Comparison of ENCODE assay signal across 16 cellular contexts in genomic region chr2:126663184-126663963, GRCh38. TPM values are rescaled to one million over a fixed set of nuclear protein-coding genes. Genes with fewer than 3 reads are reported as not detected.
DNase-seq lines count a peak whose midpoint lies in the region; ATAC-seq and TF ChIP-seq lines count a peak whose summit lies in the region.
"Had no signal": no experiment of that assay in that cellular context is flagged by ENCODE, and none has a peak within 500 bp of the region (broad histone marks: within the 10 kb centered on the region; RNA-seq: fewer than 3 reads in every experiment).

No MANE protein-coding gene starts in this region.

- H3K9me3 ChIP-seq in DOHH2 (ENCODE audit: control insufficient read depth, insufficient read depth, low read length) (no peaks in the 10 kb centered on the region), MM.1S (replicated peaks; ENCODE audit: insufficient read depth, low read length) (no peaks in the 10 kb centered on the region), psoas muscle (no peaks in the 10 kb centered on the region), suprapubic skin (no peaks in the 10 kb centered on the region)

- peaks cover 2% of the 10 kb centered on the region for H3K27me3 Mint-ChIP-seq in brain

- H3K36me3 ChIP-seq in DOHH2 (ENCODE audit: control insufficient read depth, low read length), result peaks cover 57% of the 10 kb centered on the region
- no peaks in the 10 kb centered on the region for H3K36me3 ChIP-seq in MM.1S (replicated peaks; ENCODE audit: insufficient read depth, low read length)
- no peaks in the 10 kb centered on the region for H3K36me3 ChIP-seq in psoas muscle (ENCODE audit: insufficient read depth in 1 of 2, low read depth in 1 of 2)
- no peaks in the 10 kb centered on the region for H3K36me3 ChIP-seq in suprapubic skin

- peak overlapping the region; percentile 67 for H3K4me3 ChIP-seq in DOHH2 (ENCODE audit: low read length)
- peak overlapping the region; percentile 15 for H3K4me3 ChIP-seq in MM.1S (ENCODE audit: low read length)
- H3K4me3 ChIP-seq in psoas muscle, result no peak overlapping the region
- H3K4me3 ChIP-seq in suprapubic skin, result no peak overlapping the region
- H3K4me3 ChIP-seq: GM23248, hepatocyte had no signal

- H3K4me1 ChIP-seq in DOHH2 (ENCODE audit: control insufficient read depth, low read length) (peaks cover 81% of the 10 kb centered on the region), MM.1S (ENCODE audit: low read length) (peaks cover 58% of the 10 kb centered on the region), psoas muscle (peaks cover 68% of the 10 kb centered on the region), suprapubic skin (peaks cover 46% of the 10 kb centered on the region)

- peaks cover 70% of the 10 kb centered on the region for H3K4me1 Mint-ChIP-seq in brain

- H3K79me2 ChIP-seq in DOHH2 (ENCODE audit: control insufficient read depth, low read length), result peaks cover 100% of the 10 kb centered on the region
- H3K79me2 ChIP-seq in MM.1S (ENCODE audit: low read length), result peaks cover 94% of the 10 kb centered on the region

- no peaks in the 10 kb centered on the region for H3K36me3 Mint-ChIP-seq in brain

- peaks cover 0 to 3% (median 0%) of the 10 kb centered on the region in 5 experiments for H3K9me3 Mint-ChIP-seq in brain

- peaks cover 4% of the 10 kb centered on the region; the same call in 1 of the 2 replicates for H4K20me1 ChIP-seq in DOHH2 (ENCODE audit: control insufficient read depth, insufficient read depth, low read depth, low read length)
- no peaks in the 10 kb centered on the region for H4K20me1 ChIP-seq in MM.1S (ENCODE audit: insufficient read depth, low read length)

- H3K4me2 ChIP-seq in DOHH2 (ENCODE audit: low read length) (peak overlapping the region; percentile 79), MM.1S (ENCODE audit: low read depth, low read length) (peak overlapping the region; percentile 72)
- H3K4me2 ChIP-seq: hepatocyte had no signal

- peak overlapping the region; percentile 62 for H3K9ac ChIP-seq in MM.1S (ENCODE audit: low read length)
- H3K9ac ChIP-seq: GM23248, parathyroid adenoma had no signal

- TF ChIP-seq CTCF in DOHH2 (IDR thresholded peaks at IDR 0.05; ENCODE audit: low read depth, low read length, poor library complexity, severe bottlenecking) (no peak), MM.1S (IDR thresholded peaks at IDR 0.05; ENCODE audit: low read length) (no peak), brain (conservative IDR thresholded peaks at IDR 0.05) (no peak), psoas muscle (IDR thresholded peaks at IDR 0.05) (no peak), suprapubic skin (IDR thresholded peaks at IDR 0.05) (no peak)

- TF ChIP-seq POLR2A in suprapubic skin (IDR thresholded peaks at IDR 0.05), result no peak

- peak overlapping the region in 1 of 5 experiments; percentile 31 for H3K4me3 Mint-ChIP-seq in brain

- TF ChIP-seq EP300 in suprapubic skin (IDR thresholded peaks at IDR 0.05), result no peak

- peak overlapping the region; percentile 29 for H2AFZ ChIP-seq in MM.1S (ENCODE audit: low read length)
- H2AFZ ChIP-seq: GM23248, hepatocyte, parathyroid adenoma had no signal

- H3K27me3 ChIP-seq in DOHH2 (ENCODE audit: control insufficient read depth, low read length) (no peaks in the 10 kb centered on the region), MM.1S (replicated peaks; ENCODE audit: insufficient read depth, low read length) (no peaks in the 10 kb centered on the region), psoas muscle (ENCODE audit: insufficient read depth in 3 of 3, low read length in 2 of 3) (no peaks in the 10 kb centered on the region), suprapubic skin (no peaks in the 10 kb centered on the region)
- H3K27me3 ChIP-seq: hepatocyte had no signal

- peak overlapping the region; percentile 86 for H3K27ac ChIP-seq in DOHH2 (ENCODE audit: low read depth, low read length)
- H3K27ac ChIP-seq in MM.1S (ENCODE audit: low read length), result peak overlapping the region; percentile 76
- H3K27ac ChIP-seq in psoas muscle, result peak overlapping the region; percentile 63
- H3K27ac ChIP-seq in suprapubic skin, result no peak overlapping the region
- H3K27ac ChIP-seq: GM23248, hepatocyte, parathyroid adenoma had no signal

- no peak for ATAC-seq in psoas muscle
- no peak for ATAC-seq in GM19463 (IDR thresholded peaks at IDR 0.05; ENCODE audit: unreplicated experiment)
- no peak for ATAC-seq in GM21825 (IDR thresholded peaks at IDR 0.05; ENCODE audit: unreplicated experiment)

- no peaks in the 10 kb centered on the region for H3K9me2 ChIP-seq in DOHH2 (replicated peaks; ENCODE audit: control insufficient read depth, low read length)
- no peaks in the 10 kb centered on the region for H3K9me2 ChIP-seq in MM.1S (replicated peaks; ENCODE audit: insufficient read depth, low read length)

- peaks cover 18% of the 10 kb centered on the region for H3F3A ChIP-seq in DOHH2 (ENCODE audit: control insufficient read depth, insufficient read depth)
- peaks cover 29% of the 10 kb centered on the region for H3F3A ChIP-seq in MM.1S (ENCODE audit: insufficient read depth, low read length)

- WGBS in psoas muscle, 3 donors, result 84 to 89% (median 88%) methylated on average over 13 of the region's 13 CpGs
- WGBS in suprapubic skin, result 87% methylated on average over 13 of the region's 13 CpGs

- peak overlapping the region in 3 of 5 experiments; percentile 39 to 82 (median 44) for H3K27ac Mint-ChIP-seq in brain

- no peak for DNase-seq in MM.1S
- DNase-seq in psoas muscle, result no peak
- no peak for DNase-seq in suprapubic skin (ENCODE audit: low spot score in 2 of 2)
- DNase-seq in NCI-H2171 treated with DMSO at 0.1 percent for 48 hours (lab: John Stamatoyannopoulos, UW), result no peak
- DNase-seq: activated CD8-positive, alpha-beta memory T cell treated with anti-CD3 and anti-CD28 coated beads, Interleukin-2, amount 50 U/mL, for 4 hours; GM23248; NCI-H1092 treated with DMSO at 0.1 percent for 48 hours; stimulated activated CD4-positive, alpha-beta T cell treated with anti-CD3 and anti-CD28 coated beads, Interleukin-4, amount 100 ng/mL, for 1 hour; substantia nigra had no signal

- intact Hi-C loops in psoas muscle (cut with DNase I), result no loop called here

RNA-seq across cellular contexts. Expression of gene GYPC, which starts 7.4 kb away (rescaled TPM):
- polyA plus RNA-seq in brain (ENCODE audit: insufficient read depth, low read depth, low replicate concordance), result 12.9 TPM
- total RNA-seq in psoas muscle, result 10 to 100 TPM; 53.4 to 92.7 (median 63.3) TPM
- polyA plus RNA-seq in psoas muscle, result 100 to 1,000 TPM in 2 of 3 donors, 10 to 100 TPM in 1; 93.2 to 144 (median 114) TPM
- total RNA-seq in suprapubic skin, result 10 to 100 TPM; 21.3 to 43.7 (median 32.1) TPM
- total RNA-seq: HT1080 had no signal

Comparison
In these comparisons a context has a peak if more than half of its experiments do, and no peak if none do; other contexts are left out.
1. H3K4me3 ChIP-seq: peak in DOHH2 (single experiment) and MM.1S (single experiment); none in psoas muscle (single experiment) and suprapubic skin (single experiment).